ENCODE assay signal across 1 cellular context in genomic region chr7:124399941-124400340, GRCh38.
TF ChIP-seq lines count a peak whose summit lies in the region.

No MANE protein-coding gene starts in this region.

TF ChIP-seq in GM23338, 12 proteins besides CTCF, POLR2A, EP300 and RAD21 (continued from another document):
- TF ChIP-seq ZNF462 (CRISPR knock-in tag; IDR thresholded peaks at IDR 0.05) (no peak), CREB1 (CRISPR knock-in tag; IDR thresholded peaks at IDR 0.05; ENCODE audit: low read depth) (no peak), JUNB (IDR thresholded peaks at IDR 0.05; ENCODE audit: unreplicated experiment) (no peak), EZH2 (IDR thresholded peaks at IDR 0.05; ENCODE audit: low read depth, unreplicated experiment) (no peak), REST (IDR thresholded peaks at IDR 0.05; ENCODE audit: unreplicated experiment) (no peak), ETS1 (IDR thresholded peaks at IDR 0.05) (no peak), ZNF331 (CRISPR knock-in tag; IDR thresholded peaks at IDR 0.05; ENCODE audit: low read depth) (no peak), POLR2AphosphoS5 (IDR thresholded peaks at IDR 0.05; ENCODE audit: low read depth) (no peak), ZNF114 (CRISPR knock-in tag; IDR thresholded peaks at IDR 0.05) (no peak), EZH2phosphoT487 (IDR thresholded peaks at IDR 0.05; ENCODE audit: unreplicated experiment) (no peak)
